Comparison of ENCODE assay signal across 8 cellular contexts in genomic region chr1:234598974-234599616, GRCh38. TPM values are rescaled to one million over a fixed set of nuclear protein-coding genes. Genes with fewer than 3 reads are reported as not detected.
DNase-seq lines count a peak whose midpoint lies in the region; ATAC-seq, FAIRE-seq and TF ChIP-seq lines count a peak whose summit lies in the region.

No MANE protein-coding gene starts in this region.

- no TSS peak for BruUV-seq in Panc1 (replicated peaks; lab: Mats Ljungman, UMichigan)

- H3K27ac Mint-ChIP-seq in endothelial cell (ENCODE audit: unreplicated experiment) = peak overlapping the region; percentile 57

- H3K4me3 ChIP-seq in GM12865 (ENCODE audit: low read depth, low read length) (peak overlapping the region; percentile 60), Panc1 (ENCODE audit: low read depth in 2 of 2, low read length in 2 of 2) (peak overlapping the region; percentile 51 to 57), neutrophil (ENCODE audit: low read depth in 1 of 2, low read length in 1 of 2) (peak overlapping the region; percentile 74 to 82)

- no peak for TF ChIP-seq POLR2A in GM12891 (IDR thresholded peaks at IDR 0.05; ENCODE audit: low read depth, low read length)

- FAIRE-seq in GM12891 (lab: Jason Lieb, UNC) = no peak

- CTCF ChIA-PET in Panc1 (lab: Charles Lee) = interaction anchor here (0.6 to 2.0 kb wide), 5 partner anchors 10 to 226 kb away, joined by 3 to 5 read pairs (median 4); no protein-coding TSS in a partner anchor

- H3K9me3 ChIP-seq in Panc1 (ENCODE audit: control insufficient read depth, insufficient read depth, low read depth, low read length) = peaks cover 17% of the 10 kb centered on the region; the same call in 1 of the 2 replicates
- no peaks in the 10 kb centered on the region for H3K9me3 ChIP-seq in neutrophil

- H3K27me3 Mint-ChIP-seq in endothelial cell (ENCODE audit: unreplicated experiment) = peaks cover 6% of the 10 kb centered on the region

- peaks cover 11% of the 10 kb centered on the region for H3K9me3 Mint-ChIP-seq in endothelial cell (ENCODE audit: unreplicated experiment)

- POLR2A ChIA-PET in Panc1 (lab: Charles Lee) = interaction anchor here (0.6 kb wide), 4 partner anchors 10 to 108 kb away, joined by 4 to 5 read pairs (median 4); no protein-coding TSS in a partner anchor

- DNase-seq in GM12865 (ENCODE audit: low read depth) (no peak), Panc1 (ENCODE audit: low read depth, low spot score) (no peak), endothelial cell (ENCODE audit: low spot score) (no peak), germinal center (ENCODE audit: low spot score) (no peak), GM12891 (ENCODE audit: insufficient read length, low spot score) (no peak), LoVo (ENCODE audit: low spot score) (no peak), COLO829 (ENCODE audit: low spot score) (no peak)

- peaks cover 20% of the 10 kb centered on the region for H3K36me3 Mint-ChIP-seq in endothelial cell (ENCODE audit: low read depth, unreplicated experiment)

- H3K4me1 ChIP-seq in Panc1 (ENCODE audit: control insufficient read depth, insufficient read depth, low read length) = peaks cover 47% of the 10 kb centered on the region
- peaks cover 59 to 60% of the 10 kb centered on the region in 2 experiments for H3K4me1 ChIP-seq in neutrophil (ENCODE audit: control insufficient read depth in 1 of 2, insufficient read depth in 1 of 2, low read depth in 1 of 2, low read length in 1 of 2)

- H3K27ac ChIP-seq in Panc1 (ENCODE audit: low read length) = peak overlapping the region; percentile 98
- H3K27ac ChIP-seq in neutrophil = peak overlapping the region; percentile 99

- peak overlapping the region; percentile 80 for H3K4me3 Mint-ChIP-seq in endothelial cell (ENCODE audit: unreplicated experiment)

- intact Hi-C loops in Panc1 (cut with micrococcal nuclease; ENCODE audit: unreplicated experiment) = no loop called here

- H3K27me3 ChIP-seq in Panc1 (ENCODE audit: control insufficient read depth, insufficient read depth, low read length) (no peaks in the 10 kb centered on the region), neutrophil (no peaks in the 10 kb centered on the region)

- in situ Hi-C loops in Panc1 (cut with HindIII; ENCODE audit: low pct_unique_long_range_greater_than_20kb, low sequenced_read_pairs) = no loop called here

- H3K36me3 ChIP-seq in Panc1 (ENCODE audit: control insufficient read depth, insufficient read depth, low read length) = peaks cover 18% of the 10 kb centered on the region; the same call in 1 of the 2 replicates
- H3K36me3 ChIP-seq in neutrophil = no peaks in the 10 kb centered on the region

- TF ChIP-seq CTCF in GM12865 (IDR thresholded peaks at IDR 0.05; ENCODE audit: insufficient read depth, low read depth, low read length, missing control alignments) = no peak
- TF ChIP-seq CTCF in Panc1 (IDR thresholded peaks at IDR 0.05) = no peak
- no peak for TF ChIP-seq CTCF in endothelial cell (IDR thresholded peaks at IDR 0.05; ENCODE audit: unreplicated experiment)
- no peak for TF ChIP-seq CTCF in neutrophil (IDR thresholded peaks at IDR 0.05)

- peaks cover 43% of the 10 kb centered on the region for H3K4me1 Mint-ChIP-seq in endothelial cell (ENCODE audit: unreplicated experiment)

- no peak for ATAC-seq in Panc1

TF ChIP-seq in GM12891, 5 proteins besides CTCF, POLR2A, EP300 and RAD21:
- TF ChIP-seq PAX5 (IDR thresholded peaks at IDR 0.05; ENCODE audit: insufficient read depth, low read length, severe bottlenecking) = no peak
- no peak for TF ChIP-seq POLR2AphosphoS5 (IDR thresholded peaks at IDR 0.05; ENCODE audit: low read depth, low read length)
- no peak for TF ChIP-seq SPI1 (IDR thresholded peaks at IDR 0.05; ENCODE audit: low read depth, low read length)
- TF ChIP-seq POU2F2 (IDR thresholded peaks at IDR 0.05; ENCODE audit: low read depth, low read length) = no peak
- TF ChIP-seq TAF1 (IDR thresholded peaks at IDR 0.05; ENCODE audit: low read depth, low read length) = no peak

RNA-seq across cellular contexts. Expression of gene IRF2BP2, which starts 10.9 kb away (rescaled TPM):
- total RNA-seq in Panc1 (2021; ENCODE audit: unreplicated experiment) = 187 TPM
- polyA plus RNA-seq in Panc1 (2012; ENCODE audit: insufficient read length) = 155 TPM
- 158 TPM for total RNA-seq in endothelial cell (ENCODE audit: unreplicated experiment)
- 99.5 TPM for polyA plus RNA-seq in GM12891 (2012; ENCODE audit: low read depth, missing spikeins)
